8 cellular contexts compared by ENCODE assay signal in the genomic region with DNA sequence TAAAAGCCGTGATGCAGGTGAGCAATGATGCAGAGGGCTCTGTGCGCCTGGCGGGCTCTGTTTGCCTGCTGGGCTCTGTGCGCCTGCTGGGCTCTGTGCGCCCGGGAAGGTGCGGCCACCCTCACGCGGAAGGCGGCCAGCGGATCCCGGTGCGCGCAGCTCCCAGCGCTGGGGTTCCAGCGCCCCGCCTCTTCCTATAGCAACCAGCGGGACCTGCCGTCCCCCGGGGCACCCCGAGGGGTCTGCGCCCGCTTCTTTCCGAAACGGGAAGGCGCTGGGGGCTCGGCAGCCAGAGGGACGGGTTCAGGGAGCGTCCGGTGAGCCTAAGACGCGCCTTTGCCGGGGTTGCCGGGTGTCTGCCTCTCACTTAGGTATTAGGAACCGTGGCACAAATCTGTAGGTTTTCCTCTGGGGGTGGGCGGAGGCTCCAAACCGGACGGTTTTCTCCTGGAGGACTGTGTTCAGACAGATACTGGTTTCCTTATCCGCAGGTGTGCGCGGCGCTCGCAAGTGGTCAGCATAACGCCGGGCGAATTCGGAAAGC. TPM values are rescaled to one million over a fixed set of nuclear protein-coding genes. Genes with fewer than 3 reads are reported as not detected.
DNase-seq lines count a peak whose midpoint lies in the region; ATAC-seq and TF ChIP-seq lines count a peak whose summit lies in the region.

No MANE protein-coding gene starts in this region.

- H2BK120ac ChIP-seq in H9 (ENCODE audit: low read depth, low read length, poor library complexity, severe bottlenecking) (no peak overlapping the region), trophoblast cell (ENCODE audit: insufficient read depth, low read length, poor library complexity) (no peak overlapping the region)

- H3K27ac Mint-ChIP-seq in H9 (no peak overlapping the region), WTC11 (no peak overlapping the region)

- H4K8ac ChIP-seq in H9 (replicated peaks; ENCODE audit: insufficient read length, low read depth, low read length) (no peak overlapping the region), trophoblast cell (ENCODE audit: low read depth, low read length) (peak overlapping the region; percentile 78)

- H2AK5ac ChIP-seq in H9 (ENCODE audit: insufficient read length, low read length) (no peak overlapping the region), trophoblast cell (ENCODE audit: low read length) (no peak overlapping the region)

- no peak overlapping the region for H3K23ac ChIP-seq in H9 (ENCODE audit: insufficient read length, low read depth, low read length)
- no peak overlapping the region for H3K23ac ChIP-seq in trophoblast cell (ENCODE audit: low read length)

- no peak overlapping the region for H3T11ph ChIP-seq in H9 (ENCODE audit: low read length)

- H3K4me2 ChIP-seq in H9 (ENCODE audit: insufficient read depth, insufficient read length, low read length) (peak overlapping the region; percentile 96), trophoblast cell (ENCODE audit: low read length) (peak overlapping the region; percentile 97)

- H3K79me1 ChIP-seq in H9 (ENCODE audit: insufficient read depth, low read depth, low read length, poor library complexity, severe bottlenecking) = no peaks in the 10 kb centered on the region
- H3K79me1 ChIP-seq in trophoblast cell (ENCODE audit: low read length) = peaks cover 7% of the 10 kb centered on the region

- H4K20me1 ChIP-seq in H9 (ENCODE audit: control insufficient read depth, insufficient read depth, insufficient read length) = no peaks in the 10 kb centered on the region

- no peaks in the 10 kb centered on the region for H3K27me3 ChIP-seq in H9 (ENCODE audit: insufficient read depth, low read length)
- no peaks in the 10 kb centered on the region for H3K27me3 ChIP-seq in trophoblast cell (ENCODE audit: insufficient read depth, low read length)

- peaks cover 10 to 15% of the 10 kb centered on the region in 2 experiments for H3K36me3 ChIP-seq in trophoblast cell (ENCODE audit: control insufficient read depth in 1 of 2, insufficient read depth in 2 of 2, low read length in 2 of 2)

- no peaks in the 10 kb centered on the region for H3K9me3 ChIP-seq in H9 (ENCODE audit: control insufficient read depth, low read depth, low read length)
- H3K9me3 ChIP-seq in trophoblast cell (ENCODE audit: insufficient read depth, low read depth, low read length) = peaks cover 5% of the 10 kb centered on the region

- H3K4me1 ChIP-seq in H9 (ENCODE audit: insufficient read depth, low read length) (peaks cover 2% of the 10 kb centered on the region; the same call in 1 of the 2 replicates), trophoblast cell (ENCODE audit: control insufficient read depth in 1 of 2, insufficient read depth in 2 of 2, low read length in 2 of 2) (peaks cover 8 to 12% of the 10 kb centered on the region in 2 experiments)

- no peak overlapping the region for H4K91ac ChIP-seq in H9 (ENCODE audit: insufficient read length, low read depth, low read length)
- peak overlapping the region; percentile 8 for H4K91ac ChIP-seq in trophoblast cell (ENCODE audit: low read depth, low read length)

- ATAC-seq in WTC11 = peak; percentile 66
- no peak for ATAC-seq in GM21423 (IDR thresholded peaks at IDR 0.05; ENCODE audit: unreplicated experiment)
- ATAC-seq in GM19035 (IDR thresholded peaks at IDR 0.05; ENCODE audit: unreplicated experiment) = no peak

- H3K4me3 ChIP-seq in AG09309 (ENCODE audit: control insufficient read depth, low read depth, low read length) = peak overlapping the region; percentile 67
- H3K4me3 ChIP-seq in foreskin fibroblast (ENCODE audit: low read depth in 1 of 2, low read length in 2 of 2) = peak overlapping the region; percentile 49 to 58
- H3K4me3 ChIP-seq in trophoblast cell (ENCODE audit: low read depth, low read length) = peak overlapping the region; percentile 66

- H3K4me1 Mint-ChIP-seq in H9 = peaks cover 9 to 14% of the 10 kb centered on the region in 2 experiments
- peaks cover 16% of the 10 kb centered on the region for H3K4me1 Mint-ChIP-seq in WTC11

- no peak overlapping the region for H2BK15ac ChIP-seq in H9 (ENCODE audit: low read depth, low read length)

- peak overlapping the region; percentile 77 to 83 for H3K4me3 Mint-ChIP-seq in H9
- H3K4me3 Mint-ChIP-seq in WTC11 = peak overlapping the region; percentile 81

- no peak overlapping the region for H3K4ac ChIP-seq in H9 (ENCODE audit: low read depth, low read length)
- H3K4ac ChIP-seq in trophoblast cell (ENCODE audit: low read depth, low read length) = no peak overlapping the region

- H3K18ac ChIP-seq in H9 (ENCODE audit: insufficient read length, low read depth, low read length) (no peak overlapping the region), trophoblast cell (ENCODE audit: low read length) (no peak overlapping the region)

- WGBS in H9 (ENCODE audit: extremely low coverage, insufficient read length, low lambda C conversion rate) = no CpG with 5 or more reads among the region's 47 CpGs
- whole genome bisulfite sequencing in trophoblast cell (ENCODE audit: extremely low coverage, insufficient coverage, insufficient read length) = no CpG with 5 or more reads among the region's 47 CpGs

- no peak overlapping the region for H2BK5ac ChIP-seq in H9 (ENCODE audit: insufficient read length, low read length)
- no peak overlapping the region for H2BK5ac ChIP-seq in trophoblast cell (ENCODE audit: low read depth, low read length, poor library complexity)

- peaks cover 16% of the 10 kb centered on the region for H3K23me2 ChIP-seq in H9 (ENCODE audit: insufficient read length, low read depth, low read length, poor library complexity, severe bottlenecking)

- no peak overlapping the region for H4K5ac ChIP-seq in H9 (ENCODE audit: insufficient read length, low read depth, low read length)

- H3K27ac ChIP-seq in H9 (ENCODE audit: insufficient read length, low read depth, low read length) (no peak overlapping the region), trophoblast cell (ENCODE audit: low read depth, low read length) (no peak overlapping the region)

- H4K12ac ChIP-seq in trophoblast cell (ENCODE audit: low read depth, low read length) = peak overlapping the region; percentile 20

- H3K79me2 ChIP-seq in H9 (ENCODE audit: insufficient read depth, low read length) (no peaks in the 10 kb centered on the region), trophoblast cell (ENCODE audit: control insufficient read depth, insufficient read depth, low read length, poor library complexity) (peaks cover 2% of the 10 kb centered on the region)

- DNase-seq in AG09309 (ENCODE audit: low read depth) (no peak), H9 (peak; percentile 54), WTC11 (ENCODE audit: low spot score) (peak; percentile 55), foreskin fibroblast (peak in 1 of 2 donors; percentile 49), trophoblast cell (peak in 1 of 2 donors; percentile 1), NCI-H2196 treated with DMSO at 0.1 percent for 48 hours (lab: John Stamatoyannopoulos, UW; ENCODE audit: unreplicated experiment) (no peak)

- no peak overlapping the region for H2AFZ ChIP-seq in H9 (ENCODE audit: low read length)
- peak overlapping the region; percentile 68 for H2AFZ ChIP-seq in trophoblast cell (ENCODE audit: insufficient read depth, low read length, poor library complexity)

- H2BK12ac ChIP-seq in H9 (ENCODE audit: insufficient read length, low read depth, low read length) (no peak overlapping the region), trophoblast cell (ENCODE audit: low read length) (no peak overlapping the region)

- no peak overlapping the region for H2BK20ac ChIP-seq in H9 (ENCODE audit: low read depth, low read length, poor library complexity, severe bottlenecking)

- no peak overlapping the region for H3K56ac ChIP-seq in H9 (ENCODE audit: insufficient read length, low read depth, low read length)

- TF ChIP-seq CTCF in AG09309 (IDR thresholded peaks at IDR 0.05; ENCODE audit: control insufficient read depth, insufficient read depth, low read depth, low read length, missing control alignments) = no peak
- no peak for TF ChIP-seq CTCF in H9 (conservative IDR thresholded peaks at IDR 0.05)
- TF ChIP-seq CTCF in WTC11 (IDR thresholded peaks at IDR 0.05) = no peak
- no peak for TF ChIP-seq CTCF in foreskin fibroblast (IDR thresholded peaks at IDR 0.05; ENCODE audit: low read depth, low read length)

- POLR2A ChIA-PET in WTC11 (lab: Charles Lee) = interaction anchor here (0.5 to 0.9 kb wide), 2 partner anchors 32 to 196 kb away, joined by 3 to 6 read pairs; partner anchors contain the start of gene PRMT2

- H3K9me3 Mint-ChIP-seq in H9 = no peaks in the 10 kb centered on the region
- no peaks in the 10 kb centered on the region for H3K9me3 Mint-ChIP-seq in WTC11

- H3K36me3 Mint-ChIP-seq in H9 (ENCODE audit: insufficient read depth in 1 of 3, low read depth in 3 of 3) (peaks cover 0 to 14% (median 0%) of the 10 kb centered on the region in 3 experiments; a peak in 3 of 7 replicates), WTC11 (peaks cover 3% of the 10 kb centered on the region; the same call in 1 of the 2 replicates)

- H3K9ac ChIP-seq in H9 (ENCODE audit: extremely low read depth, insufficient read length, low read length) (no peak overlapping the region), trophoblast cell (ENCODE audit: low read length) (peak overlapping the region; percentile 25)

- H3K27me3 Mint-ChIP-seq in H9 (ENCODE audit: low read depth) (peaks cover 2% of the 10 kb centered on the region; the same call in 1 of the 2 replicates), WTC11 (ENCODE audit: low read depth) (peaks cover 35% of the 10 kb centered on the region)

- H3K14ac ChIP-seq in H9 (ENCODE audit: insufficient read depth, low read length) (peak overlapping the region; percentile 78; the same call in 1 of the 2 replicates), trophoblast cell (ENCODE audit: low read length) (peak overlapping the region; percentile 32)

- CTCF ChIA-PET in WTC11 (lab: Charles Lee) = interaction anchor here (0.8 to 1.2 kb wide), 2 partner anchors 209 to 342 kb away, joined by 3 read pairs; partner anchors contain the start of gene DIP2A

TF ChIP-seq in WTC11, 78 proteins besides CTCF, POLR2A, EP300 and RAD21 (continues in another document):
- TF ChIP-seq ZNF232 (CRISPR knock-in tag; IDR thresholded peaks at IDR 0.05) (no peak), ZNF671 (CRISPR knock-in tag; IDR thresholded peaks at IDR 0.05) (no peak), HMGXB4 (CRISPR knock-in tag; IDR thresholded peaks at IDR 0.05) (peak; percentile 36; the same call in 1 of the 2 replicates)

RNA-seq across cellular contexts. Expression of gene PRMT2, which starts 31.8 kb away (rescaled TPM):
- total RNA-seq in H9 (2021) (53.4 and 53.7 TPM in 2 replicates), WTC11 (2021) (53.7 to 57.9 TPM (median 56.6 TPM) in 3 replicates)
- polyA plus RNA-seq in trophoblast cell (2013) = 44.7 and 48.2 TPM in 2 replicates

Comparison
In these comparisons a context has a peak if more than half of its experiments do, and no peak if none do; other contexts are left out.
1. DNase-seq: peak in H9 (single experiment) and WTC11 (single experiment); none in AG09309 (single experiment) and NCI-H2196 treated with DMSO at 0.1 percent for 48 hours (single experiment).
2. Peak in every context shown above with its lines, with median percentiles within 50 percentile points of each other: H3K4me3 ChIP-seq.